ENCODE assay signal across 1 cellular context in the genomic region with DNA sequence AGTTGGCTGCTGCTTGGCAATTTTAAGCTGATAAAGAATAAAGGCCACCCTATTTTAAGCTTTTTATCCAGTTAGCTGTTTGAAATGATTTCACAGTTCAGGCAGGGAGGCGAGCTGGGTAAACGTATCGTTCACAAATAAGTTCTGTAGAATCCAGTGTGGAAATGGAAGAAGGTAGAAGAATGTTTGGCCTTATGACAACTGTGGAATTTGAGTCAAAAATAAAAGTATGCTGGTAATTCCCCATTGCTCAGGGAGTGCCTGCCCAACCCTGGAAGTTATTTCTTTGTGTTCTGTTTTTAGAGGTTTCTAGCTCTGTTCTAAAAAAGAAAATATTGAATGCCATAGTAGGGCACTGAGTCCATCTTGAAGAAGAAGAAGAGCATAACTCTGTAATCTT.
TF ChIP-seq lines count a peak whose summit lies in the region.

No MANE protein-coding gene starts in this region.

TF ChIP-seq in GM12891, 5 proteins besides CTCF, POLR2A, EP300 and RAD21:
- TF ChIP-seq TAF1 (IDR thresholded peaks at IDR 0.05; ENCODE audit: low read depth, low read length) = no peak
- TF ChIP-seq POU2F2 (IDR thresholded peaks at IDR 0.05; ENCODE audit: low read depth, low read length) = no peak
- TF ChIP-seq POLR2AphosphoS5 (IDR thresholded peaks at IDR 0.05; ENCODE audit: low read depth, low read length) = no peak
- TF ChIP-seq PAX5 (IDR thresholded peaks at IDR 0.05; ENCODE audit: insufficient read depth, low read length, severe bottlenecking) = no peak
- TF ChIP-seq SPI1 (IDR thresholded peaks at IDR 0.05; ENCODE audit: low read depth, low read length) = no peak
